ENCODE assay signal across 1 cellular context in genomic region chr4:971670-972500, GRCh38.
TF ChIP-seq lines count a peak whose summit lies in the region.

No MANE protein-coding gene starts in this region.

TF ChIP-seq in IMR-90, 13 proteins besides CTCF, POLR2A, EP300 and RAD21 (continued from another document):
- TF ChIP-seq, protein P1, sequence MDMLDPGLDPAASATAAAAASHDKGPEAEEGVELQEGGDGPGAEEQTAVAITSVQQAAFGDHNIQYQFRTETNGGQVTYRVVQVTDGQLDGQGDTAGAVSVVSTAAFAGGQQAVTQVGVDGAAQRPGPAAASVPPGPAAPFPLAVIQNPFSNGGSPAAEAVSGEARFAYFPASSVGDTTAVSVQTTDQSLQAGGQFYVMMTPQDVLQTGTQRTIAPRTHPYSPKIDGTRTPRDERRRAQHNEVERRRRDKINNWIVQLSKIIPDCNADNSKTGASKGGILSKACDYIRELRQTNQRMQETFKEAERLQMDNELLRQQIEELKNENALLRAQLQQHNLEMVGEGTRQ (IDR thresholded peaks at IDR 0.05; ENCODE audit: low read depth, low read length), result no peak
- TF ChIP-seq NFE2L2 (IDR thresholded peaks at IDR 0.05; ENCODE audit: low read depth, low read length) (no peak), CHD1 (IDR thresholded peaks at IDR 0.05; ENCODE audit: low read depth, low read length) (no peak), MAZ (IDR thresholded peaks at IDR 0.05; ENCODE audit: borderline replicate concordance, low read depth, low read length) (no peak), FOS (IDR thresholded peaks at IDR 0.05; ENCODE audit: low read depth, low read length) (no peak), MXI1 (IDR thresholded peaks at IDR 0.05; ENCODE audit: borderline replicate concordance, low read depth, low read length) (peak; percentile 23; the same call in 1 of the 2 replicates)
